5 cellular contexts compared by ENCODE assay signal in the genomic region with DNA sequence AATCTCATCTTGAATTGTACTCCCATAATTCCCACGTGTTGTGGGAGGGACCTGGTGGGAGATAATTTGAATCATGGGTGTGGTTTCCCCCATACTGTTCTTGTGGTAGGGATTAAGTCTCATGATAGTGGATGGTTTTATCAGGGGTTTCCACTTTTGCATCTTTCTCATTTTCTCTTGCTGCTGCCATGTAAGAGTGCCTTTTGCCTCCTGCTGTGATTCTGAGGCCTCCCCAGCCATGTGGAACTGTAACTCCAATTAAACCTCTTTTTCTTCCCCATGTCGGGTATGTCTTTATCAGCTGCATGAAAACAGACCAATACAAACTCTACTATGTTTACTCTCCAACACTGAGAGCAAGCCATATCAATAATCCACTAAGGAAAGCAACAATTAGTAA. TPM values are rescaled to one million over a fixed set of nuclear protein-coding genes. Genes with fewer than 3 reads are reported as not detected.
"Had no signal": no experiment of that assay in that cellular context is flagged by ENCODE, and none has a peak within 500 bp of the region (broad histone marks: within the 10 kb centered on the region; RNA-seq: fewer than 3 reads in every experiment).

No MANE protein-coding gene starts in this region.

RNA-seq across cellular contexts. Expression of a gene that starts 50.9 kb away (rescaled TPM):
- total RNA-seq: HepG2, HT-29, HT1080, IMR-90 had no signal
- polyA plus RNA-seq: HepG2, IgD-negative memory B cell, IMR-90 had no signal
